In genomic region chr13:40969169-40969901, GRCh38 we compare ENCODE assay signal across 8 cellular contexts. TPM values are rescaled to one million over a fixed set of nuclear protein-coding genes. Genes with fewer than 3 reads are reported as not detected.
A peak's percentile ranks its signal among the peaks of the same experiment; 100 is the strongest.
DNase-seq lines count a peak whose midpoint lies in the region; ATAC-seq, FAIRE-seq and TF ChIP-seq lines count a peak whose summit lies in the region.

No MANE protein-coding gene starts in this region.

- H3K4me3 ChIP-seq in GM12878 = no peak overlapping the region

- BruUV-seq in GM12878 (replicated peaks; lab: Mats Ljungman, UMichigan) = no TSS peak

- peaks cover 100% of the 10 kb centered on the region for H3K79me2 ChIP-seq in GM12878 (ENCODE audit: control insufficient read depth, insufficient read depth, low read length)

- 15% methylated on average over 4 of the region's 4 CpGs for WGBS in GM12878 (ENCODE audit: insufficient coverage, insufficient replicate concordance, low lambda C conversion rate, missing lambda C conversion rate)

- peaks cover 0 to 15% of the 10 kb centered on the region in 2 experiments for H3K36me3 ChIP-seq in GM12878 (ENCODE audit: control insufficient read depth in 2 of 2, insufficient read depth in 2 of 2, low read length in 1 of 2)

- H3K4me2 ChIP-seq in GM12878 (ENCODE audit: control insufficient read depth, insufficient read depth) = peak overlapping the region; percentile 34

- intact Hi-C loops in GM12878 (cut with micrococcal nuclease; ENCODE audit: unreplicated experiment) (no loop called here), Right ventricle myocardium superior (cut with DNase I) (no loop called here), sciatic nerve (cut with DNase I) (no loop called here)

- FAIRE-seq in GM12892 (lab: Jason Lieb, UNC) = peak; percentile 62
- FAIRE-seq in GM12878 (lab: Jason Lieb, UNC) = peak; percentile 59

- TF ChIP-seq EP300 in GM12878 (IDR thresholded peaks at IDR 0.05; ENCODE audit: borderline replicate concordance in 1 of 2, control insufficient read depth in 1 of 2, low read depth in 2 of 2, low read length in 2 of 2) = no peak; a peak in 1 of 4 replicates

- RAD21 ChIA-PET in GM12878 (lab: Charles Lee; ENCODE audit: unreplicated experiment) = interaction anchor here (0.8 to 13.5 kb wide), 10 partner anchors 9 to 192 kb away, joined by 3 to 172 read pairs (median 6); partner anchors contain the start of genes ELF1 and WBP4

- H3K9me3 ChIP-seq in GM12878 (replicated peaks; ENCODE audit: control insufficient read depth, insufficient read depth, low read length) = no peaks in the 10 kb centered on the region

- H3K9ac ChIP-seq in GM12878 (ENCODE audit: control insufficient read depth, insufficient read depth, low read length) = no peak overlapping the region

- TF ChIP-seq POLR2A in GM12892 (IDR thresholded peaks at IDR 0.05; ENCODE audit: low read depth, low read length) (no peak), GM12878 (IDR thresholded peaks at IDR 0.05; ENCODE audit: low read depth, low read length) (no peak)

- no peak overlapping the region for H2AFZ ChIP-seq in GM12878 (ENCODE audit: control insufficient read depth, low read depth, low read length)

- H3K4me1 ChIP-seq in GM12878 (ENCODE audit: control insufficient read depth, insufficient read depth, low read length) = peaks cover 50% of the 10 kb centered on the region

- in situ Hi-C loops in GM12878 (cut with MboI) = no loop called here

- ATAC-seq in GM21367 (IDR thresholded peaks at IDR 0.05; ENCODE audit: unreplicated experiment) (peak; percentile 61), HG03520 (IDR thresholded peaks at IDR 0.05; ENCODE audit: unreplicated experiment) (peak; percentile 67), GM12878 (peak; percentile 71), Right ventricle myocardium superior (ENCODE audit: poor library complexity) (no peak), sciatic nerve (no peak)

- CTCF ChIA-PET in GM12878 (lab: Yijun Ruan, JAX) = interaction anchor here (0.8 to 8.8 kb wide), 7 partner anchors 8 to 155 kb away, joined by 3 to 160 read pairs (median 5); no protein-coding TSS in a partner anchor

- SMC1A ChIA-PET in GM12878 (lab: Charles Lee; ENCODE audit: uncharacterized antibody, unreplicated experiment) = interaction anchor here (0.7 to 6.0 kb wide), 14 partner anchors 8 to 90 kb away, joined by 3 to 75 read pairs (median 5); partner anchors contain the start of gene ELF1

- TF ChIP-seq CTCF in GM12878 (IDR thresholded peaks at IDR 0.05 in 2 of 3, conservative IDR thresholded peaks at IDR 0.05 in 1 of 3; ENCODE audit: control insufficient read depth in 2 of 3, extremely low read depth in 1 of 3, insufficient read depth in 1 of 3, low read depth in 3 of 3, low read length in 3 of 3) = no peak

- TF ChIP-seq RAD21 in GM12878 (IDR thresholded peaks at IDR 0.05; ENCODE audit: insufficient read depth, low read depth, low read length) = no peak

- peaks cover 10% of the 10 kb centered on the region; the same call in 1 of the 2 replicates for H4K20me1 ChIP-seq in GM12878 (ENCODE audit: control insufficient read depth, insufficient read depth)

- peak overlapping the region; percentile 20; the same call in 1 of the 2 replicates for H3K27ac ChIP-seq in GM12878 (ENCODE audit: control insufficient read depth, insufficient read depth)

- H3K27me3 ChIP-seq in GM12878 (replicated peaks in 1 of 2; ENCODE audit: control insufficient read depth in 2 of 2, insufficient read depth in 2 of 2, low read length in 1 of 2) = no peaks in the 10 kb centered on the region

- no peak for DNase-seq in GM12892 (ENCODE audit: insufficient read length)
- no peak for DNase-seq in GM12878 (ENCODE audit: low read depth, low spot score)
- DNase-seq in GDM1 (lab: John Stamatoyannopoulos, UW) = no peak
- no peak for DNase-seq in Right ventricle myocardium superior
- DNase-seq in NCI-H748 treated with DMSO at 0.1 percent for 48 hours (lab: John Stamatoyannopoulos, UW) = no peak
- DNase-seq in sciatic nerve (ENCODE audit: low spot score) = no peak

- POLR2A ChIA-PET in GM12878 (lab: Charles Lee) = interaction anchor here (0.5 to 2.0 kb wide), 7 partner anchors 13 to 293 kb away, joined by 3 to 7 read pairs (median 5); no protein-coding TSS in a partner anchor

TF ChIP-seq in GM12878, 131 proteins besides CTCF, POLR2A, EP300 and RAD21 (continues in another document):
- peak; percentile 34; the same call in 1 of the 2 replicates for TF ChIP-seq DPF2 (IDR thresholded peaks at IDR 0.05)
- TF ChIP-seq IRF5 (IDR thresholded peaks at IDR 0.05; ENCODE audit: borderline replicate concordance) = no peak
- TF ChIP-seq ZNF384 (IDR thresholded peaks at IDR 0.05; ENCODE audit: borderline replicate concordance, low read depth, low read length) = no peak
- no peak for TF ChIP-seq ATF2 (IDR thresholded peaks at IDR 0.05; ENCODE audit: low read length)
- TF ChIP-seq, protein P1, sequence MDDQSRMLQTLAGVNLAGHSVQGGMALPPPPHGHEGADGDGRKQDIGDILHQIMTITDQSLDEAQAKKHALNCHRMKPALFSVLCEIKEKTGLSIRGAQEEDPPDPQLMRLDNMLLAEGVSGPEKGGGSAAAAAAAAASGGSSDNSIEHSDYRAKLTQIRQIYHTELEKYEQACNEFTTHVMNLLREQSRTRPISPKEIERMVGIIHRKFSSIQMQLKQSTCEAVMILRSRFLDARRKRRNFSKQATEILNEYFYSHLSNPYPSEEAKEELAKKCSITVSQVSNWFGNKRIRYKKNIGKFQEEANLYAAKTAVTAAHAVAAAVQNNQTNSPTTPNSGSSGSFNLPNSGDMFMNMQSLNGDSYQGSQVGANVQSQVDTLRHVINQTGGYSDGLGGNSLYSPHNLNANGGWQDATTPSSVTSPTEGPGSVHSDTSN (IDR thresholded peaks at IDR 0.05; ENCODE audit: insufficient replicate concordance, low read depth, low read length) = no peak
- TF ChIP-seq SUPT20H (IDR thresholded peaks at IDR 0.05; ENCODE audit: borderline replicate concordance, control insufficient read depth, low read depth, low read length) = no peak
- no peak for TF ChIP-seq NFYA (IDR thresholded peaks at IDR 0.05; ENCODE audit: borderline replicate concordance, low read depth, low read length)
- no peak for TF ChIP-seq SREBF2 (IDR thresholded peaks at IDR 0.05; ENCODE audit: low read length)
- no peak for TF ChIP-seq TARDBP (IDR thresholded peaks at IDR 0.05; ENCODE audit: borderline replicate concordance)

RNA-seq across cellular contexts. Expression of gene ELF1, which starts 49.8 kb away (rescaled TPM):
- 57.3 TPM for polyA plus RNA-seq in GM12892 (2012; ENCODE audit: missing spikeins)
- total RNA-seq in GM12878 (2013; cell fraction: nucleolus; rRNA removed) = 78.0 and 86.2 TPM in 2 replicates
- total RNA-seq in GM12878 (2014; rRNA removed) (45.7 and 49.2 TPM in 2 replicates), GM12878 (2014; rRNA removed; fragmentation: Illumina TruSeq; extraction: Trizol) (55.1 and 59.4 TPM in 2 replicates), GM12878 (2021) (70.5 and 74.2 TPM in 2 replicates), Right ventricle myocardium superior (33.9 TPM), sciatic nerve (61.7 TPM)
- 22.7 TPM for polyA plus RNA-seq in GM12878 (2011; ENCODE audit: low read depth)
- polyA plus RNA-seq in GM12878 (2011; rRNA removed) (83.5 and 97.6 TPM in 2 replicates), GM12878 (2014; fragmentation: Illumina TruSeq; extraction: Trizol) (91.6 and 118 TPM in 2 replicates), GM12878 (2014; fragmentation: Nextera tagmentation; extraction: Ambion mirVana) (10 to 100 TPM; 43.3 to 43.5 TPM), GM12878 (2014; rRNA removed) (46.8 and 47.9 TPM in 2 replicates), GM12878 (2016; fragmentation: Nextera tagmentation; extraction: Ambion mirVana) (10 to 100 TPM; 56.2 to 64.0 TPM)
- polyA plus RNA-seq in GM12878 (2011; cell fraction: cytosol; rRNA removed) = 55.7 and 60.5 TPM in 2 replicates
- polyA plus RNA-seq in GM12878 (2011; cell fraction: nucleus; rRNA removed) = 49.6 and 50.3 TPM in 2 replicates
- polyA plus RNA-seq in GM12878 (2012) = 35.2 and 60.8 TPM in 2 replicates
- 93.0 and 151 TPM in 2 replicates for polyA minus RNA-seq in GM12878 (2011; rRNA and poly(A)+ RNA removed)
- 33.3 and 41.4 TPM in 2 replicates for polyA minus RNA-seq in GM12878 (2011; cell fraction: cytosol; rRNA and poly(A)+ RNA removed)
- polyA minus RNA-seq in GM12878 (2011; cell fraction: nucleus; rRNA and poly(A)+ RNA removed) = 49.9 and 69.4 TPM in 2 replicates

Comparison
In these comparisons a context has a peak if more than half of its experiments do, and no peak if none do; other contexts are left out.
1. ATAC-seq: peak in GM21367 (single experiment), HG03520 (single experiment) and GM12878 (single experiment); none in Right ventricle myocardium superior (single experiment) and sciatic nerve (single experiment).